Comparison of ENCODE assay signal across 8 cellular contexts in the genomic region with DNA sequence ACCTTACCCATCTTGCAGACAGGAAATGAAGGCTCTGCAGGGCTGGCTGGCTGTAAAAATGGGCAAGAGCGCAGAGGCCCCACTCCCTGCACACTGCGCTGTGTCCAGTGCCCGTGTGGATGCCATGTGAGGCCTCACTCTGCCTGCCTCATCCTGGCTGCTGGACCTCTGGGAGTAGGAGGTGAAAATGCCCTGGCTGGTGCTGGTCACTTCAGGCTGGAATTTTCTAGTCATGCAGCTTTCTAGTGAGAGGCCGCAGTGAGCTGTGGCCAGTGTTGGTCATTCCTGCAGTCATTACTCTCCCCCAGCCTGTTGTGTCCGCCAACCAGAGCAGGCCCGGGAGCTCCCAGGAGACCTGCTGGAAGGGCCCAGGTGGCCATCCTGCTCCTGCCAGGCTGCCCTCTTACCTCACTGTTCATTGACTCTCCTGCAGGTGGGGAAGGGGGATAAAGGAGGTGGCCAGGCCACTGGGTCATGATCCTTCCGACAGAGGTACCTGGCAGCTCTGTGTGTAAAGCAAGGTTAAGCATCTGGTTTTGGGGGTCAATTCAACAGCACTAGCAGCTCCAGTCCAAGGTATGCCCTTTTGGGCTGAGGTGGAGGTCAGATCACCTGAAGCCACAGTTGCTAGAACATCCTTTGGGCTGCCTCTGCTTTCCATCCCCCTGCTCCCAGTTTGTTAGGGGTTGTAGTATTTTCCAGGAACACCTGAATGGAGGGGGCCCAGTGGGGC. TPM values are rescaled to one million over a fixed set of nuclear protein-coding genes. Genes with fewer than 3 reads are reported as not detected.
DNase-seq lines count a peak whose midpoint lies in the region; ATAC-seq, FAIRE-seq and TF ChIP-seq lines count a peak whose summit lies in the region.

No MANE protein-coding gene starts in this region.

- H3K36me3 ChIP-seq in RWPE2 (ENCODE audit: low read depth) (peaks cover 35% of the 10 kb centered on the region), right atrium auricular region (peaks cover 44% of the 10 kb centered on the region), BE2C (peaks cover 57% of the 10 kb centered on the region)

- H3K4me3 ChIP-seq in RWPE2 (ENCODE audit: severe bottlenecking) (no peak overlapping the region), right atrium auricular region (no peak overlapping the region), BE2C (ENCODE audit: low read depth, low read length) (no peak overlapping the region)

- H3K9me3 ChIP-seq in RWPE2 (ENCODE audit: severe bottlenecking) (no peaks in the 10 kb centered on the region), right atrium auricular region (no peaks in the 10 kb centered on the region), BE2C (no peaks in the 10 kb centered on the region)

- TF ChIP-seq CTCF in RWPE2 (IDR thresholded peaks at IDR 0.05; ENCODE audit: poor library complexity, severe bottlenecking) (no peak), right atrium auricular region (IDR thresholded peaks at IDR 0.05) (no peak), BE2C (IDR thresholded peaks at IDR 0.05; ENCODE audit: low read depth, low read length) (no peak)

- peak overlapping the region; percentile 62 to 80 for H3K4me3 Mint-ChIP-seq in stimulated activated naive CD8-positive, alpha-beta T cell treated with anti-CD3 and anti-CD28 coated beads, Interleukin-15, amount 100 ng/mL, for 72 hours

- no peaks in the 10 kb centered on the region for H3K27me3 ChIP-seq in RWPE2 (ENCODE audit: insufficient read depth, poor library complexity, severe bottlenecking)
- H3K27me3 ChIP-seq in right atrium auricular region = no peaks in the 10 kb centered on the region
- no peaks in the 10 kb centered on the region for H3K27me3 ChIP-seq in BE2C

- FAIRE-seq in RCC 7860 (lab: Jason Lieb, UNC) = no peak

- peak overlapping the region; percentile 53 for H3K27ac ChIP-seq in RWPE2 (ENCODE audit: poor library complexity, severe bottlenecking)
- peak overlapping the region; percentile 61 to 84 for H3K27ac ChIP-seq in right atrium auricular region

- DNase-seq in RWPE2 (ENCODE audit: low spot score) (no peak), right atrium auricular region (ENCODE audit: low spot score) (peak; percentile 56), RCC 7860 (ENCODE audit: low spot score) (no peak), BE2C (no peak), medulla oblongata (ENCODE audit: extremely low spot score) (no peak)
- DNase-seq in stimulated activated naive CD8-positive, alpha-beta T cell treated with anti-CD3 and anti-CD28 coated beads, Interleukin-15, amount 100 ng/mL, for 72 hours = no peak

- ATAC-seq in HG02610 (IDR thresholded peaks at IDR 0.05; ENCODE audit: unreplicated experiment) (peak; percentile 5), RWPE2 (ENCODE audit: low read depth) (no peak), HG03097 (IDR thresholded peaks at IDR 0.05; ENCODE audit: low FRiP score, unreplicated experiment) (no peak)
- peak; percentile 9 for ATAC-seq in stimulated activated naive CD8-positive, alpha-beta T cell treated with anti-CD3 and anti-CD28 coated beads, Interleukin-15, amount 100 ng/mL, for 72 hours

- H3K4me1 ChIP-seq in RWPE2 (ENCODE audit: insufficient read depth, poor library complexity, severe bottlenecking) = peaks cover 24% of the 10 kb centered on the region
- peaks cover 4 to 95% of the 10 kb centered on the region in 2 donors for H3K4me1 ChIP-seq in right atrium auricular region
- H3K4me1 ChIP-seq in BE2C = peaks cover 28% of the 10 kb centered on the region

- peak overlapping the region; percentile 34 to 96 for H3K27ac Mint-ChIP-seq in stimulated activated naive CD8-positive, alpha-beta T cell treated with anti-CD3 and anti-CD28 coated beads, Interleukin-15, amount 100 ng/mL, for 72 hours

- H3K27me3 Mint-ChIP-seq in stimulated activated naive CD8-positive, alpha-beta T cell treated with anti-CD3 and anti-CD28 coated beads, Interleukin-15, amount 100 ng/mL, for 72 hours = no peaks in the 10 kb centered on the region

- no peaks in the 10 kb centered on the region for H3K9me3 Mint-ChIP-seq in stimulated activated naive CD8-positive, alpha-beta T cell treated with anti-CD3 and anti-CD28 coated beads, Interleukin-15, amount 100 ng/mL, for 72 hours

- H3K4me1 Mint-ChIP-seq in stimulated activated naive CD8-positive, alpha-beta T cell treated with anti-CD3 and anti-CD28 coated beads, Interleukin-15, amount 100 ng/mL, for 72 hours = peaks cover 97% of the 10 kb centered on the region

RNA-seq across cellular contexts. Expression of a gene that starts 39.8 kb away (rescaled TPM):
- total RNA-seq in right atrium auricular region = 10 to 100 TPM; 42.6 to 47.4 TPM
- 42.9 TPM for polyA plus RNA-seq in BE2C (2012; ENCODE audit: insufficient read depth, insufficient read length, low read depth)

Comparison
In these comparisons a context has a peak if more than half of its experiments do, and no peak if none do; other contexts are left out.
1. ATAC-seq: peak in HG02610 (single experiment) and stimulated activated naive CD8-positive, alpha-beta T cell treated with anti-CD3 and anti-CD28 coated beads, Interleukin-15, amount 100 ng/mL, for 72 hours (single experiment); none in RWPE2 (single experiment) and HG03097 (single experiment).